Comparison of ENCODE assay signal across 1 cellular context in the genomic region with DNA sequence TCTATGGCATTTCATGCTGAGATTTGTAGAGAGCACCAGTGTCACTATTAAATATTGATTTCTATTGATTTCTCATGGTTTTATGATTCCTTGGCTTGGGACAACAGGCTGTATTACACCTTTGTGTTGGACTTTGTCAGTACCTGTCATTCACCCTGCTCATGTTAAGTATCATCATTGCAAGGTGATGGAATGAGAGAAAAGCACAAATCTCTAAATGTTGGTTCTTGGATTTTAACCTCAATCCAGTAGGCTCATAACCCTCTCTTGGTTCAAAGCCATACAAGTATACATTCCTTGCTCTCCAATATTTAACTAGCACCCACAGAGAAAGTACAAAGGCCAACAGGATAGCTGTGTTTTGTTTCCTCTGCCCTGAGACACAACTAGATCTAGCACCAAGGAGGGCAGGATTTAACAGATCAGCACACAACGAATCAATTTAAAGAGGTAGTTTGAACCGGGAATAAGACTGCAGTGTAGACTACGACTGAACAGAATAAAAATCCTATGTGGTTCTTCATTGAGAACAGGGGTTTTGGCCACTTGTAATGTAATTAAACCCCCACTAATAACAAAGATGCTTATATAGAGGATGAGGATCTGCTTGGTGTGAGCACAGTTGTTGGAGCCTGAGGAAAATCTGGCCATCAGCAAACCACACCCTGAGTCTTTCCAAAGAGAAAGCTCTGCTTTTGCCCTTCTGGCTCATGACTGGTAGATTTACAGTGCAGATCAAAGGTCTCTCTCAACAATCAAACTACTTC.
TF ChIP-seq lines count a peak whose summit lies in the region.

No MANE protein-coding gene starts in this region.

TF ChIP-seq in HepG2, 621 proteins besides CTCF, POLR2A, EP300 and RAD21 (continued from another document and continues in another):
- TF ChIP-seq, protein P1, sequence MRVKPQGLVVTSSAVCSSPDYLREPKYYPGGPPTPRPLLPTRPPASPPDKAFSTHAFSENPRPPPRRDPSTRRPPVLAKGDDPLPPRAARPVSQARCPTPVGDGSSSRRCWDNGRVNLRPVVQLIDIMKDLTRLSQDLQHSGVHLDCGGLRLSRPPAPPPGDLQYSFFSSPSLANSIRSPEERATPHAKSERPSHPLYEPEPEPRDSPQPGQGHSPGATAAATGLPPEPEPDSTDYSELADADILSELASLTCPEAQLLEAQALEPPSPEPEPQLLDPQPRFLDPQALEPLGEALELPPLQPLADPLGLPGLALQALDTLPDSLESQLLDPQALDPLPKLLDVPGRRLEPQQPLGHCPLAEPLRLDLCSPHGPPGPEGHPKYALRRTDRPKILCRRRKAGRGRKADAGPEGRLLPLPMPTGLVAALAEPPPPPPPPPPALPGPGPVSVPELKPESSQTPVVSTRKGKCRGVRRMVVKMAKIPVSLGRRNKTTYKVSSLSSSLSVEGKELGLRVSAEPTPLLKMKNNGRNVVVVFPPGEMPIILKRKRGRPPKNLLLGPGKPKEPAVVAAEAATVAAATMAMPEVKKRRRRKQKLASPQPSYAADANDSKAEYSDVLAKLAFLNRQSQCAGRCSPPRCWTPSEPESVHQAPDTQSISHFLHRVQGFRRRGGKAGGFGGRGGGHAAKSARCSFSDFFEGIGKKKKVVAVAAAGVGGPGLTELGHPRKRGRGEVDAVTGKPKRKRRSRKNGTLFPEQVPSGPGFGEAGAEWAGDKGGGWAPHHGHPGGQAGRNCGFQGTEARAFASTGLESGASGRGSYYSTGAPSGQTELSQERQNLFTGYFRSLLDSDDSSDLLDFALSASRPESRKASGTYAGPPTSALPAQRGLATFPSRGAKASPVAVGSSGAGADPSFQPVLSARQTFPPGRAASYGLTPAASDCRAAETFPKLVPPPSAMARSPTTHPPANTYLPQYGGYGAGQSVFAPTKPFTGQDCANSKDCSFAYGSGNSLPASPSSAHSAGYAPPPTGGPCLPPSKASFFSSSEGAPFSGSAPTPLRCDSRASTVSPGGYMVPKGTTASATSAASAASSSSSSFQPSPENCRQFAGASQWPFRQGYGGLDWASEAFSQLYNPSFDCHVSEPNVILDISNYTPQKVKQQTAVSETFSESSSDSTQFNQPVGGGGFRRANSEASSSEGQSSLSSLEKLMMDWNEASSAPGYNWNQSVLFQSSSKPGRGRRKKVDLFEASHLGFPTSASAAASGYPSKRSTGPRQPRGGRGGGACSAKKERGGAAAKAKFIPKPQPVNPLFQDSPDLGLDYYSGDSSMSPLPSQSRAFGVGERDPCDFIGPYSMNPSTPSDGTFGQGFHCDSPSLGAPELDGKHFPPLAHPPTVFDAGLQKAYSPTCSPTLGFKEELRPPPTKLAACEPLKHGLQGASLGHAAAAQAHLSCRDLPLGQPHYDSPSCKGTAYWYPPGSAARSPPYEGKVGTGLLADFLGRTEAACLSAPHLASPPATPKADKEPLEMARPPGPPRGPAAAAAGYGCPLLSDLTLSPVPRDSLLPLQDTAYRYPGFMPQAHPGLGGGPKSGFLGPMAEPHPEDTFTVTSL (CRISPR knock-in tag; IDR thresholded peaks at IDR 0.05; ENCODE audit: borderline replicate concordance), result peak; percentile 37; the same call in 1 of the 2 replicates
- TF ChIP-seq, protein P2, sequence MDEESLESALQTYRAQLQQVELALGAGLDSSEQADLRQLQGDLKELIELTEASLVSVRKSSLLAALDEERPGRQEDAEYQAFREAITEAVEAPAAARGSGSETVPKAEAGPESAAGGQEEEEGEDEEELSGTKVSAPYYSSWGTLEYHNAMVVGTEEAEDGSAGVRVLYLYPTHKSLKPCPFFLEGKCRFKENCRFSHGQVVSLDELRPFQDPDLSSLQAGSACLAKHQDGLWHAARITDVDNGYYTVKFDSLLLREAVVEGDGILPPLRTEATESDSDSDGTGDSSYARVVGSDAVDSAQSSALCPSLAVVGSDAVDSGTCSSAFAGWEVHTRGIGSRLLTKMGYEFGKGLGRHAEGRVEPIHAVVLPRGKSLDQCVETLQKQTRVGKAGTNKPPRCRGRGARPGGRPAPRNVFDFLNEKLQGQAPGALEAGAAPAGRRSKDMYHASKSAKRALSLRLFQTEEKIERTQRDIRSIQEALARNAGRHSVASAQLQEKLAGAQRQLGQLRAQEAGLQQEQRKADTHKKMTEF (CRISPR knock-in tag; IDR thresholded peaks at IDR 0.05), result peak; percentile 62; the same call in 1 of the 2 replicates
- TF ChIP-seq EZH2 (conservative IDR thresholded peaks at IDR 0.05; ENCODE audit: low read depth, low read length) (no peak), MED1 (CRISPR knock-in tag; IDR thresholded peaks at IDR 0.05) (peak; percentile 45), JARID2 (CRISPR knock-in tag; IDR thresholded peaks at IDR 0.05; ENCODE audit: insufficient replicate concordance) (no peak), SIX1 (CRISPR knock-in tag; IDR thresholded peaks at IDR 0.05; ENCODE audit: borderline replicate concordance) (no peak), SALL1 (CRISPR knock-in tag; IDR thresholded peaks at IDR 0.05) (no peak; the same call in none of the 2 replicates), EHMT2 (IDR thresholded peaks at IDR 0.05; ENCODE audit: borderline replicate concordance, low read depth, low read length) (peak; percentile 63; the same call in 1 of the 2 replicates), ZNF768 (CRISPR knock-in tag; IDR thresholded peaks at IDR 0.05) (no peak), POLR2AphosphoS5 (IDR thresholded peaks at IDR 0.05; ENCODE audit: low read depth, low read length) (peak; percentile 45), SOX5 (CRISPR knock-in tag; IDR thresholded peaks at IDR 0.05; ENCODE audit: borderline replicate concordance) (0 out of 2 replicates have a peak, but pooled peaks have one; percentile 35), KDM6A (CRISPR knock-in tag; IDR thresholded peaks at IDR 0.05; ENCODE audit: low read depth) (peak; percentile 94), ZNF326 (CRISPR knock-in tag; IDR thresholded peaks at IDR 0.05; ENCODE audit: borderline replicate concordance) (no peak), ZNF251 (CRISPR knock-in tag; IDR thresholded peaks at IDR 0.05) (no peak), ZSCAN29 (CRISPR knock-in tag; conservative IDR thresholded peaks at IDR 0.05) (peak; percentile 98), TRAFD1 (CRISPR knock-in tag; IDR thresholded peaks at IDR 0.05; ENCODE audit: borderline replicate concordance) (no peak), TBP (CRISPR knock-in tag; IDR thresholded peaks at IDR 0.05) (no peak), BCL6 (CRISPR knock-in tag; IDR thresholded peaks at IDR 0.05) (peak; percentile 41; the same call in 1 of the 2 replicates), CREM (IDR thresholded peaks at IDR 0.05) (peak; percentile 27; the same call in 1 of the 2 replicates), CREM (CRISPR knock-in tag; IDR thresholded peaks at IDR 0.05) (no peak), ZNF891 (CRISPR knock-in tag; IDR thresholded peaks at IDR 0.05) (no peak), ZNF724P (CRISPR knock-in tag; IDR thresholded peaks at IDR 0.05; ENCODE audit: borderline replicate concordance) (no peak), ZNF75D (CRISPR knock-in tag; IDR thresholded peaks at IDR 0.05; ENCODE audit: borderline replicate concordance) (no peak), ZBTB7A (CRISPR knock-in tag; IDR thresholded peaks at IDR 0.05) (no peak), CREB3 (CRISPR knock-in tag; IDR thresholded peaks at IDR 0.05) (no peak), GATAD1 (CRISPR knock-in tag; IDR thresholded peaks at IDR 0.05) (no peak), ZMYM2 (CRISPR knock-in tag; IDR thresholded peaks at IDR 0.05) (0 out of 2 replicates have a peak, but pooled peaks have one; percentile 10), FIP1L1 (IDR thresholded peaks at IDR 0.05; ENCODE audit: borderline replicate concordance, insufficient read depth, low read depth, low read length) (no peak), IRF2 (CRISPR knock-in tag; IDR thresholded peaks at IDR 0.05) (peak; percentile 33; the same call in 1 of the 2 replicates), ZIK1 (CRISPR knock-in tag; IDR thresholded peaks at IDR 0.05; ENCODE audit: borderline replicate concordance, low read depth) (no peak), GLI4 (CRISPR knock-in tag; IDR thresholded peaks at IDR 0.05; ENCODE audit: borderline replicate concordance) (no peak), SP1 (IDR thresholded peaks at IDR 0.05) (no peak), SP1 (CRISPR knock-in tag; IDR thresholded peaks at IDR 0.05) (no peak), ZNF713 (CRISPR knock-in tag; IDR thresholded peaks at IDR 0.05) (no peak), SCMH1 (CRISPR knock-in tag; IDR thresholded peaks at IDR 0.05; ENCODE audit: borderline replicate concordance) (no peak), CENPT (CRISPR knock-in tag; IDR thresholded peaks at IDR 0.05; ENCODE audit: low read depth) (no peak)
- TF ChIP-seq, protein P3, sequence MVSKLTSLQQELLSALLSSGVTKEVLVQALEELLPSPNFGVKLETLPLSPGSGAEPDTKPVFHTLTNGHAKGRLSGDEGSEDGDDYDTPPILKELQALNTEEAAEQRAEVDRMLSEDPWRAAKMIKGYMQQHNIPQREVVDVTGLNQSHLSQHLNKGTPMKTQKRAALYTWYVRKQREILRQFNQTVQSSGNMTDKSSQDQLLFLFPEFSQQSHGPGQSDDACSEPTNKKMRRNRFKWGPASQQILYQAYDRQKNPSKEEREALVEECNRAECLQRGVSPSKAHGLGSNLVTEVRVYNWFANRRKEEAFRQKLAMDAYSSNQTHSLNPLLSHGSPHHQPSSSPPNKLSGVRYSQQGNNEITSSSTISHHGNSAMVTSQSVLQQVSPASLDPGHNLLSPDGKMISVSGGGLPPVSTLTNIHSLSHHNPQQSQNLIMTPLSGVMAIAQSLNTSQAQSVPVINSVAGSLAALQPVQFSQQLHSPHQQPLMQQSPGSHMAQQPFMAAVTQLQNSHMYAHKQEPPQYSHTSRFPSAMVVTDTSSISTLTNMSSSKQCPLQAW (CRISPR knock-in tag; IDR thresholded peaks at IDR 0.05), result peak; percentile 78
- TF ChIP-seq, protein P4, sequence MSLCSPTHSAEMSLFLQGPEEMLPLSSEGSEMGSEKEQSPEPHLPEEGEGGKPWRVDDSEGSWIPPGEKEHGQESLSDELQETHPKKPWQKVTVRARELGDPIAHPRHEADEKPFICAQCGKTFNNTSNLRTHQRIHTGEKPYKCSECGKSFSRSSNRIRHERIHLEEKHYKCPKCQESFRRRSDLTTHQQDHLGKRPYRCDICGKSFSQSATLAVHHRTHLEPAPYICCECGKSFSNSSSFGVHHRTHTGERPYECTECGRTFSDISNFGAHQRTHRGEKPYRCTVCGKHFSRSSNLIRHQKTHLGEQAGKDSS (CRISPR knock-in tag; IDR thresholded peaks at IDR 0.05; ENCODE audit: borderline replicate concordance, low read depth), result 0 out of 2 replicates have a peak, but pooled peaks have one; percentile 52
- TF ChIP-seq, protein P5, sequence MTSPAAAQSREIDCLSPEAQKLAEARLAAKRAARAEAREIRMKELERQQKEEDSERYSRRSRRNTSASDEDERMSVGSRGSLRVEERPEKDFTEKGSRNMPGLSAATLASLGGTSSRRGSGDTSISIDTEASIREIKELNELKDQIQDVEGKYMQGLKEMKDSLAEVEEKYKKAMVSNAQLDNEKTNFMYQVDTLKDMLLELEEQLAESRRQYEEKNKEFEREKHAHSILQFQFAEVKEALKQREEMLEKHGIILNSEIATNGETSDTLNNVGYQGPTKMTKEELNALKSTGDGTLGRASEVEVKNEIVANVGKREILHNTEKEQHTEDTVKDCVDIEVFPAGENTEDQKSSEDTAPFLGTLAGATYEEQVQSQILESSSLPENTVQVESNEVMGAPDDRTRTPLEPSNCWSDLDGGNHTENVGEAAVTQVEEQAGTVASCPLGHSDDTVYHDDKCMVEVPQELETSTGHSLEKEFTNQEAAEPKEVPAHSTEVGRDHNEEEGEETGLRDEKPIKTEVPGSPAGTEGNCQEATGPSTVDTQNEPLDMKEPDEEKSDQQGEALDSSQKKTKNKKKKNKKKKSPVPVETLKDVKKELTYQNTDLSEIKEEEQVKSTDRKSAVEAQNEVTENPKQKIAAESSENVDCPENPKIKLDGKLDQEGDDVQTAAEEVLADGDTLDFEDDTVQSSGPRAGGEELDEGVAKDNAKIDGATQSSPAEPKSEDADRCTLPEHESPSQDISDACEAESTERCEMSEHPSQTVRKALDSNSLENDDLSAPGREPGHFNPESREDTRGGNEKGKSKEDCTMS (CRISPR knock-in tag; conservative IDR thresholded peaks at IDR 0.05), result no peak
- TF ChIP-seq, protein P6, sequence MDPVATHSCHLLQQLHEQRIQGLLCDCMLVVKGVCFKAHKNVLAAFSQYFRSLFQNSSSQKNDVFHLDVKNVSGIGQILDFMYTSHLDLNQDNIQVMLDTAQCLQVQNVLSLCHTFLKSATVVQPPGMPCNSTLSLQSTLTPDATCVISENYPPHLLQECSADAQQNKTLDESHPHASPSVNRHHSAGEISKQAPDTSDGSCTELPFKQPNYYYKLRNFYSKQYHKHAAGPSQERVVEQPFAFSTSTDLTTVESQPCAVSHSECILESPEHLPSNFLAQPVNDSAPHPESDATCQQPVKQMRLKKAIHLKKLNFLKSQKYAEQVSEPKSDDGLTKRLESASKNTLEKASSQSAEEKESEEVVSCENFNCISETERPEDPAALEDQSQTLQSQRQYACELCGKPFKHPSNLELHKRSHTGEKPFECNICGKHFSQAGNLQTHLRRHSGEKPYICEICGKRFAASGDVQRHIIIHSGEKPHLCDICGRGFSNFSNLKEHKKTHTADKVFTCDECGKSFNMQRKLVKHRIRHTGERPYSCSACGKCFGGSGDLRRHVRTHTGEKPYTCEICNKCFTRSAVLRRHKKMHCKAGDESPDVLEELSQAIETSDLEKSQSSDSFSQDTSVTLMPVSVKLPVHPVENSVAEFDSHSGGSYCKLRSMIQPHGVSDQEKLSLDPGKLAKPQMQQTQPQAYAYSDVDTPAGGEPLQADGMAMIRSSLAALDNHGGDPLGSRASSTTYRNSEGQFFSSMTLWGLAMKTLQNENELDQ (CRISPR knock-in tag; IDR thresholded peaks at IDR 0.05; ENCODE audit: borderline replicate concordance), result no peak
